Comparison of ENCODE assay signal across 15 cellular contexts in the genomic region with DNA sequence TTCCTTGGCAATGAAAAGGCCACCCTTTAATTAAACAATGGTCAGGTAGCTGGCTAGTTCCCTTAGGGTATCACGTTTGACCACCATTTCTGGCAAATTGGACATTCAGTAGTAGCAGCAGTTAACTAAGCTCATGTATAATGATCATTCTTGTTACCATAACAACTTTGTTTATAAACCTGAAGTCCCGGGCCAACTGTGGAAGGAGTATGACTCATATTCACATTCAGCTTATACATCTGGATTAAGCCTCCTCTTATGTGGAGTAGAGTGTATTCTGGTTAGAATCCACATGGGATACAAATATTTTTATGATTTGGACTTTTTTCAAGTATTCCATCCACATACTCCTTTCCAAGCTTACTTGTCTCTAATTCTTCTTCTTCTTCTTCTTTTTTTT.
A peak's percentile ranks its signal among the peaks of the same experiment; 100 is the strongest.
DNase-seq lines count a peak whose midpoint lies in the region; ATAC-seq, FAIRE-seq and TF ChIP-seq lines count a peak whose summit lies in the region.
"Had no signal": no experiment of that assay in that cellular context is flagged by ENCODE, and none has a peak within 500 bp of the region (broad histone marks: within the 10 kb centered on the region; RNA-seq: fewer than 3 reads in every experiment).

No MANE protein-coding gene starts in this region.

- H3K36me3 ChIP-seq in MG63, result no peaks in the 10 kb centered on the region
- H3K36me3 ChIP-seq in lower lobe of right lung, result no peaks in the 10 kb centered on the region
- H3K36me3 ChIP-seq: uterus had no signal

- TF ChIP-seq POLR2A in GM12891 (IDR thresholded peaks at IDR 0.05; ENCODE audit: low read depth, low read length), result no peak

- CTCF ChIA-PET in T-cell (lab: Charles Lee), result interaction anchor here in 1 of 2 donors (0.5 kb wide), 1 partner anchor 375 kb away, joined by 3 read pairs; no protein-coding TSS in a partner anchor

- H3K4me1 ChIP-seq in lower lobe of right lung, result no peaks in the 10 kb centered on the region
- H3K4me1 ChIP-seq: uterus had no signal

- no peak for FAIRE-seq in GM12891 (lab: Jason Lieb, UNC)
- FAIRE-seq: G401.6, small intestine had no signal

- H3K36me3 Mint-ChIP-seq in T-cell, result no peaks in the 10 kb centered on the region

- POLR2A ChIA-PET in T-cell (lab: Charles Lee), result no interaction called here

- H3K27me3 Mint-ChIP-seq in T-cell, result no peaks in the 10 kb centered on the region
- H3K27me3 Mint-ChIP-seq: activated CD4-positive, alpha-beta T cell treated with anti-CD3 and anti-CD28 coated beads for 36 hours had no signal

- no peak overlapping the region for H3K4me3 Mint-ChIP-seq in T-cell
- H3K4me3 Mint-ChIP-seq: activated CD4-positive, alpha-beta T cell treated with anti-CD3 and anti-CD28 coated beads for 36 hours had no signal

- ATAC-seq in lower lobe of right lung (no peak), T-cell (replicated peaks in 1 of 4) (no peak), GM19467 (IDR thresholded peaks at IDR 0.05; ENCODE audit: unreplicated experiment) (no peak)
- ATAC-seq: activated CD4-positive, alpha-beta T cell treated with anti-CD3 and anti-CD28 coated beads for 36 hours had no signal

- no peaks in the 10 kb centered on the region for H3K27me3 ChIP-seq in MG63
- H3K27me3 ChIP-seq in lower lobe of right lung (ENCODE audit: low read depth), result no peaks in the 10 kb centered on the region
- H3K27me3 ChIP-seq: dorsolateral prefrontal cortex, uterus had no signal

- H3K27ac ChIP-seq in lower lobe of right lung, result no peak overlapping the region
- H3K27ac ChIP-seq: dorsolateral prefrontal cortex, uterus had no signal

- DNase-seq in DMS53 treated with DMSO at 0.1 percent for 48 hours (lab: John Stamatoyannopoulos, UW; ENCODE audit: unreplicated experiment) (peak; percentile 82), MG63 (peak; percentile 41), dermis blood vessel endothelial cell (peak; percentile 83), myocyte (ENCODE audit: low read depth) (peak; percentile 40), lower lobe of right lung (no peak), GM12891 (ENCODE audit: insufficient read length, low spot score) (no peak), T-cell (no peak)
- DNase-seq: activated CD4-positive, alpha-beta T cell treated with anti-CD3 and anti-CD28 coated beads for 36 hours; activated gamma-delta T cell treated with Interleukin-2 at 50 U/mL for 16 hours; dorsolateral prefrontal cortex; SHP77; small intestine; uterus had no signal

- H3K27ac Mint-ChIP-seq in T-cell, result no peak overlapping the region
- H3K27ac Mint-ChIP-seq: activated CD4-positive, alpha-beta T cell treated with anti-CD3 and anti-CD28 coated beads for 36 hours had no signal

- intact Hi-C loops in lower lobe of right lung (cut with DNase I), result no loop called here

- H3K9me3 ChIP-seq in MG63 (no peaks in the 10 kb centered on the region), lower lobe of right lung (no peaks in the 10 kb centered on the region)
- H3K9me3 ChIP-seq: uterus had no signal

- TF ChIP-seq CTCF in lower lobe of right lung (IDR thresholded peaks at IDR 0.05), result no peak

- H3K4me1 Mint-ChIP-seq in T-cell, result no peaks in the 10 kb centered on the region
- H3K4me1 Mint-ChIP-seq: activated CD4-positive, alpha-beta T cell treated with anti-CD3 and anti-CD28 coated beads for 36 hours had no signal

- no peak overlapping the region for H3K4me3 ChIP-seq in MG63
- H3K4me3 ChIP-seq in lower lobe of right lung, result no peak overlapping the region
- H3K4me3 ChIP-seq: dorsolateral prefrontal cortex, uterus had no signal

- no peaks in the 10 kb centered on the region for H3K9me3 Mint-ChIP-seq in T-cell

TF ChIP-seq in GM12891, 5 proteins besides CTCF, POLR2A, EP300 and RAD21:
- no peak for TF ChIP-seq TAF1 (IDR thresholded peaks at IDR 0.05; ENCODE audit: low read depth, low read length)
- TF ChIP-seq POU2F2 (IDR thresholded peaks at IDR 0.05; ENCODE audit: low read depth, low read length), result no peak
- no peak for TF ChIP-seq SPI1 (IDR thresholded peaks at IDR 0.05; ENCODE audit: low read depth, low read length)
- no peak for TF ChIP-seq POLR2AphosphoS5 (IDR thresholded peaks at IDR 0.05; ENCODE audit: low read depth, low read length)
- no peak for TF ChIP-seq PAX5 (IDR thresholded peaks at IDR 0.05; ENCODE audit: insufficient read depth, low read length, severe bottlenecking)

Comparison
In these comparisons a context has a peak if more than half of its experiments do, and no peak if none do; other contexts are left out.
1. DNase-seq: peak in DMS53 treated with DMSO at 0.1 percent for 48 hours (single experiment), MG63 (single experiment), dermis blood vessel endothelial cell (single experiment) and myocyte (single experiment); none in lower lobe of right lung (single experiment), GM12891 (single experiment) and T-cell (0 of 34).